In the genomic region with DNA sequence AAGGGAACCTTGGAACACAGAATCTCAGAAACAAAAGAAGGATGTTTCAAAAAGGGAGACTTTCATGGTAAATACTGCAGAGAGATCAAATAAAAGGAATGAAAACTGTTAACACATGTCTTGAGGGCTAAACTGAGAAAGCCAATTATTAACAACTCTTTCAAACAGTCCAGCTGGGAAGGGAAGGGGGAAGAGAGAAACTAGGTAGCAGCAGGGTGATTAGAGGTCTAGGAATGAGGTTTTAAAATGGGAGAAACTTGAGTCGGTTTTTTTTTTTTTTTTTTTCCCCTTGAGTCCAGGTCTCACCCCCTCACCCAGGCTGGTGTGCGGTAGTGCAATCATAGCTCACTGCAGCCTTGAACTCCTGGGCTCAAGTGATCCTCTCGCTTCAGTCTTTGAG, we compare ENCODE assay signal across 26 cellular contexts. TPM values are rescaled to one million over a fixed set of nuclear protein-coding genes. Genes with fewer than 3 reads are reported as not detected.
A peak's percentile ranks its signal among the peaks of the same experiment; 100 is the strongest.
DNase-seq lines count a peak whose midpoint lies in the region; ATAC-seq and TF ChIP-seq lines count a peak whose summit lies in the region.
"Had no signal": no experiment of that assay in that cellular context is flagged by ENCODE, and none has a peak within 500 bp of the region (broad histone marks: within the 10 kb centered on the region; RNA-seq: fewer than 3 reads in every experiment).

No MANE protein-coding gene starts in this region.

- in situ Hi-C loops in GM23248 (cut with MboI), result no loop called here

- H3F3A ChIP-seq in GM23248 (ENCODE audit: insufficient read depth), result no peaks in the 10 kb centered on the region

- peaks cover 8% of the 10 kb centered on the region for H3K36me3 Mint-ChIP-seq in T-helper 1 cell treated with Interleukin-12 subunit alpha and Interleukin-12 subunit beta and Interleukin-4 antibody, amounts not matched to agents 30 μg/mL and 1 μg/mL, for 36 hours (ENCODE audit: low read depth)
- no peaks in the 10 kb centered on the region for H3K36me3 Mint-ChIP-seq in WTC11
- H3K36me3 Mint-ChIP-seq in stimulated activated effector memory CD8-positive, alpha-beta T cell treated with anti-CD3 and anti-CD28 coated beads, Interleukin-12 subunit alpha, Interleukin-12 subunit beta, amount 100 ng/mL, for 72 hours, result no peaks in the 10 kb centered on the region

- 91 to 97% methylated on average over 3 of the region's 3 CpGs for WGBS in GM23248 (ENCODE audit: low coverage in 1 of 2, low lambda C conversion rate in 2 of 2, missing lambda C conversion rate in 2 of 2), 2 experiments

- H3K9ac ChIP-seq in GM23248, result no peak overlapping the region

- H3K4me1 Mint-ChIP-seq in T-helper 1 cell treated with Interleukin-12 subunit alpha and Interleukin-12 subunit beta and Interleukin-4 antibody, amounts not matched to agents 30 μg/mL and 1 μg/mL, for 36 hours (ENCODE audit: low read depth), result peaks cover 9% of the 10 kb centered on the region
- peaks cover 13% of the 10 kb centered on the region for H3K4me1 Mint-ChIP-seq in WTC11
- H3K4me1 Mint-ChIP-seq in stimulated activated effector memory CD8-positive, alpha-beta T cell treated with anti-CD3 and anti-CD28 coated beads, Interleukin-12 subunit alpha, Interleukin-12 subunit beta, amount 100 ng/mL, for 72 hours, result peaks cover 22% of the 10 kb centered on the region

- POLR2A ChIA-PET in WTC11 (lab: Charles Lee), result no interaction called here

- H3K27me3 ChIP-seq in GM23248 (replicated peaks; ENCODE audit: insufficient read depth), result no peaks in the 10 kb centered on the region

- peak overlapping the region; percentile 13 for H3K27ac Mint-ChIP-seq in T-helper 1 cell treated with Interleukin-12 subunit alpha and Interleukin-12 subunit beta and Interleukin-4 antibody, amounts not matched to agents 30 μg/mL and 1 μg/mL, for 36 hours
- H3K27ac Mint-ChIP-seq in WTC11, result peak overlapping the region; percentile 73
- H3K27ac Mint-ChIP-seq in stimulated activated effector memory CD8-positive, alpha-beta T cell treated with anti-CD3 and anti-CD28 coated beads, Interleukin-12 subunit alpha, Interleukin-12 subunit beta, amount 100 ng/mL, for 72 hours, result peak overlapping the region; percentile 70
- H3K27ac Mint-ChIP-seq: CD8-positive, alpha-beta memory T cell had no signal

- no peaks in the 10 kb centered on the region for H3K9me3 Mint-ChIP-seq in T-helper 1 cell treated with Interleukin-12 subunit alpha and Interleukin-12 subunit beta and Interleukin-4 antibody, amounts not matched to agents 30 μg/mL and 1 μg/mL, for 36 hours
- no peaks in the 10 kb centered on the region for H3K9me3 Mint-ChIP-seq in WTC11
- H3K9me3 Mint-ChIP-seq in stimulated activated effector memory CD8-positive, alpha-beta T cell treated with anti-CD3 and anti-CD28 coated beads, Interleukin-12 subunit alpha, Interleukin-12 subunit beta, amount 100 ng/mL, for 72 hours, result no peaks in the 10 kb centered on the region

- no peak overlapping the region for H2AFZ ChIP-seq in GM23248

- ATAC-seq in WTC11, result no peak
- no peak for ATAC-seq in stimulated activated effector memory CD8-positive, alpha-beta T cell treated with anti-CD3 and anti-CD28 coated beads, Interleukin-12 subunit alpha, Interleukin-12 subunit beta, amount 100 ng/mL, for 72 hours
- ATAC-seq in HG02884 (IDR thresholded peaks at IDR 0.05; ENCODE audit: unreplicated experiment), result no peak
- ATAC-seq: HepG2, K562 had no signal

- no peak overlapping the region for H3K4me3 ChIP-seq in GM23248
- H3K4me3 ChIP-seq: HAP-1, K562 had no signal

- no peaks in the 10 kb centered on the region for H4K20me1 ChIP-seq in GM23248 (ENCODE audit: insufficient read depth)

- H3K4me1 ChIP-seq in GM23248 (ENCODE audit: insufficient read depth), result 0 out of 2 replicates have a peak, but pooled peaks cover 3% of the 10 kb centered on the region

- no peak overlapping the region for H3K27ac ChIP-seq in GM23248
- H3K27ac ChIP-seq: RWPE1 had no signal

- no peak overlapping the region for H3K4me3 Mint-ChIP-seq in T-helper 1 cell treated with Interleukin-12 subunit alpha and Interleukin-12 subunit beta and Interleukin-4 antibody, amounts not matched to agents 30 μg/mL and 1 μg/mL, for 36 hours
- no peak overlapping the region for H3K4me3 Mint-ChIP-seq in WTC11
- no peak overlapping the region for H3K4me3 Mint-ChIP-seq in stimulated activated effector memory CD8-positive, alpha-beta T cell treated with anti-CD3 and anti-CD28 coated beads, Interleukin-12 subunit alpha, Interleukin-12 subunit beta, amount 100 ng/mL, for 72 hours

- H3K36me3 ChIP-seq in GM23248 (ENCODE audit: low read depth), result no peaks in the 10 kb centered on the region
- H3K36me3 ChIP-seq: HAP-1 had no signal

- CTCF ChIA-PET in WTC11 (lab: Charles Lee), result no interaction called here

- no peaks in the 10 kb centered on the region for H3K27me3 Mint-ChIP-seq in T-helper 1 cell treated with Interleukin-12 subunit alpha and Interleukin-12 subunit beta and Interleukin-4 antibody, amounts not matched to agents 30 μg/mL and 1 μg/mL, for 36 hours (ENCODE audit: low read depth)
- H3K27me3 Mint-ChIP-seq in WTC11 (ENCODE audit: low read depth), result no peaks in the 10 kb centered on the region

- no peaks in the 10 kb centered on the region for H3K9me2 ChIP-seq in GM23248 (ENCODE audit: insufficient read depth)

- DNase-seq in T-helper 1 cell (no peak), WTC11 (ENCODE audit: low spot score) (no peak), kidney tubule cell (ENCODE audit: low spot score) (peak; percentile 59), GM23248 (no peak), HuH-7 (ENCODE audit: low spot score) (no peak)
- DNase-seq in stimulated activated effector memory CD8-positive, alpha-beta T cell treated with anti-CD3 and anti-CD28 coated beads, Interleukin-12 subunit alpha, Interleukin-12 subunit beta, amount 100 ng/mL, for 72 hours (ENCODE audit: low spot score in 2 of 2), result no peak
- DNase-seq: C1 segment of cervical spinal cord; CD8-positive, alpha-beta memory T cell; DMS 273 treated with DMSO at 0.1 percent for 48 hours; DMS79; GF-D8; GOT3; Kasumi-1; NCI-H1105 treated with DMSO at 0.1 percent for 48 hours; NCI-H146; NCI-H1930; NCI-H2107; NCI-H446 treated with DMSO at 0.1 percent for 48 hours; NCI-H526; SHP77 had no signal

- TF ChIP-seq CTCF in WTC11 (IDR thresholded peaks at IDR 0.05), result no peak

- peaks cover 55% of the 10 kb centered on the region for H3K79me2 ChIP-seq in GM23248 (ENCODE audit: insufficient read depth)

- H3K4me2 ChIP-seq in GM23248 (ENCODE audit: unreplicated experiment), result no peak overlapping the region

- no peaks in the 10 kb centered on the region for H3K9me3 ChIP-seq in GM23248 (ENCODE audit: low read depth)
- H3K9me3 ChIP-seq: HAP-1 had no signal

TF ChIP-seq in WTC11, 78 proteins besides CTCF, POLR2A, EP300 and RAD21 (continues in another document):
- no peak for TF ChIP-seq FOXJ3 (CRISPR knock-in tag; IDR thresholded peaks at IDR 0.05; ENCODE audit: borderline replicate concordance)
- no peak for TF ChIP-seq CREM (CRISPR knock-in tag; IDR thresholded peaks at IDR 0.05)
- TF ChIP-seq, protein P1, sequence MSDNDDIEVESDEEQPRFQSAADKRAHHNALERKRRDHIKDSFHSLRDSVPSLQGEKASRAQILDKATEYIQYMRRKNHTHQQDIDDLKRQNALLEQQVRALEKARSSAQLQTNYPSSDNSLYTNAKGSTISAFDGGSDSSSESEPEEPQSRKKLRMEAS (CRISPR knock-in tag; IDR thresholded peaks at IDR 0.05), result no peak
- TF ChIP-seq ZNF121 (CRISPR knock-in tag; IDR thresholded peaks at IDR 0.05), result no peak
- no peak for TF ChIP-seq ELF4 (CRISPR knock-in tag; IDR thresholded peaks at IDR 0.05; ENCODE audit: low read depth)
- TF ChIP-seq NR3C1 (CRISPR knock-in tag; conservative IDR thresholded peaks at IDR 0.05; ENCODE audit: low read depth), result no peak
- TF ChIP-seq FOXK1 (CRISPR knock-in tag; IDR thresholded peaks at IDR 0.05), result no peak
- no peak for TF ChIP-seq SMAD3 (CRISPR knock-in tag; IDR thresholded peaks at IDR 0.05; ENCODE audit: borderline replicate concordance)
- no peak for TF ChIP-seq JUN (CRISPR knock-in tag; IDR thresholded peaks at IDR 0.05)
- no peak for TF ChIP-seq SOX15 (CRISPR knock-in tag; IDR thresholded peaks at IDR 0.05)
- no peak for TF ChIP-seq TCF7 (CRISPR knock-in tag; IDR thresholded peaks at IDR 0.05; ENCODE audit: low read depth)
- TF ChIP-seq, protein P2, sequence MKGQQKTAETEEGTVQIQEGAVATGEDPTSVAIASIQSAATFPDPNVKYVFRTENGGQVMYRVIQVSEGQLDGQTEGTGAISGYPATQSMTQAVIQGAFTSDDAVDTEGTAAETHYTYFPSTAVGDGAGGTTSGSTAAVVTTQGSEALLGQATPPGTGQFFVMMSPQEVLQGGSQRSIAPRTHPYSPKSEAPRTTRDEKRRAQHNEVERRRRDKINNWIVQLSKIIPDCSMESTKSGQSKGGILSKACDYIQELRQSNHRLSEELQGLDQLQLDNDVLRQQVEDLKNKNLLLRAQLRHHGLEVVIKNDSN (CRISPR knock-in tag; IDR thresholded peaks at IDR 0.05), result no peak
- TF ChIP-seq, protein P3, sequence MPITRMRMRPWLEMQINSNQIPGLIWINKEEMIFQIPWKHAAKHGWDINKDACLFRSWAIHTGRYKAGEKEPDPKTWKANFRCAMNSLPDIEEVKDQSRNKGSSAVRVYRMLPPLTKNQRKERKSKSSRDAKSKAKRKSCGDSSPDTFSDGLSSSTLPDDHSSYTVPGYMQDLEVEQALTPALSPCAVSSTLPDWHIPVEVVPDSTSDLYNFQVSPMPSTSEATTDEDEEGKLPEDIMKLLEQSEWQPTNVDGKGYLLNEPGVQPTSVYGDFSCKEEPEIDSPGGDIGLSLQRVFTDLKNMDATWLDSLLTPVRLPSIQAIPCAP (CRISPR knock-in tag; IDR thresholded peaks at IDR 0.05), result no peak
- TF ChIP-seq ZNF138 (CRISPR knock-in tag; conservative IDR thresholded peaks at IDR 0.05), result no peak
- TF ChIP-seq GABPB1 (CRISPR knock-in tag; IDR thresholded peaks at IDR 0.05), result no peak

RNA-seq across cellular contexts. Expression of a gene that starts 4.3 kb away (rescaled TPM):
- 8.1 to 10.9 TPM (median 10.2 TPM) in 3 replicates for total RNA-seq in WTC11 (2021)
- 4.8 and 10.4 TPM in 2 replicates for total RNA-seq in GM23248 (2014; rRNA removed; shearing (Covaris generic))
- 3.7 and 4.4 TPM in 2 replicates for polyA plus RNA-seq in GM23248 (2016; fragmentation: Nextera tagmentation; extraction: Ambion mirVana)

Comparison
In these comparisons a context has a peak if more than half of its experiments do, and no peak if none do; other contexts are left out.
1. H3K27ac Mint-ChIP-seq: peak in every context shown above with its lines; median percentile 73 in WTC11; 70 in stimulated activated effector memory CD8-positive, alpha-beta T cell treated with anti-CD3 and anti-CD28 coated beads, Interleukin-12 subunit alpha, Interleukin-12 subunit beta, amount 100 ng/mL, for 72 hours; 13 in T-helper 1 cell treated with Interleukin-12 subunit alpha and Interleukin-12 subunit beta and Interleukin-4 antibody, amounts not matched to agents 30 μg/mL and 1 μg/mL, for 36 hours.